ENCODE assay signal across 16 cellular contexts in genomic region chr7:69115788-69116187, GRCh38.
DNase-seq lines count a peak whose midpoint lies in the region; ATAC-seq, FAIRE-seq and TF ChIP-seq lines count a peak whose summit lies in the region.
"Had no signal": no experiment of that assay in that cellular context is flagged by ENCODE, and none has a peak within 500 bp of the region (broad histone marks: within the 10 kb centered on the region; RNA-seq: fewer than 3 reads in every experiment).

No MANE protein-coding gene starts in this region.

- FAIRE-seq in bronchial epithelial cell (lab: Jason Lieb, UNC) = no peak
- FAIRE-seq: G401.6, H54 had no signal

- H3K4me2 ChIP-seq in mammary epithelial cell (ENCODE audit: insufficient read depth, low read depth, low read length) (no peak overlapping the region), mesendoderm (ENCODE audit: low read length) (no peak overlapping the region)

- H2BK120ac ChIP-seq in mesendoderm (ENCODE audit: low read depth, low read length) = no peak overlapping the region

- dilution Hi-C loops in mammary epithelial cell (cut with HindIII; ENCODE audit: low sequenced_read_pairs) = no loop called here

- H3K4me3 Mint-ChIP-seq in glutamatergic neuron (ENCODE audit: unreplicated experiment) = no peak overlapping the region

- H3K4me1 ChIP-seq in breast epithelium (no peaks in the 10 kb centered on the region), mammary epithelial cell (ENCODE audit: insufficient read depth, low read length) (no peaks in the 10 kb centered on the region), mesendoderm (ENCODE audit: control insufficient read depth, low read depth, low read length) (no peaks in the 10 kb centered on the region)
- H3K4me1 ChIP-seq: Caco-2 had no signal

- H3K9ac ChIP-seq in mammary epithelial cell (ENCODE audit: insufficient read depth, low read length) = no peak overlapping the region
- H3K9ac ChIP-seq in mesendoderm (ENCODE audit: low read length) = no peak overlapping the region

- no peak overlapping the region for H2BK15ac ChIP-seq in mesendoderm (replicated peaks; ENCODE audit: low read depth)

- H2AFZ ChIP-seq in mammary epithelial cell (ENCODE audit: low read depth, low read length) = no peak overlapping the region

- no peak overlapping the region for H3K27ac Mint-ChIP-seq in glutamatergic neuron (ENCODE audit: unreplicated experiment)

- H3K27ac ChIP-seq in breast epithelium (peak overlapping the region; percentile 14 to 58), mammary epithelial cell (ENCODE audit: insufficient read depth, low read depth, low read length) (no peak overlapping the region), mesendoderm (ENCODE audit: low read depth, low read length) (no peak overlapping the region)
- H3K27ac ChIP-seq: 22Rv1 had no signal

- CTCF ChIA-PET in mammary epithelial cell (lab: Charles Lee; ENCODE audit: low non-redundant PET) = no interaction called here

- no peak for TF ChIP-seq POLR2A in breast epithelium (IDR thresholded peaks at IDR 0.05)

- no peak overlapping the region for H4K8ac ChIP-seq in mesendoderm (ENCODE audit: low read depth, low read length)

- no peaks in the 10 kb centered on the region for H3K4me1 Mint-ChIP-seq in glutamatergic neuron (ENCODE audit: low read depth, unreplicated experiment)

- no peak overlapping the region for H3K23ac ChIP-seq in mesendoderm (ENCODE audit: low read length)

- no peak for ATAC-seq in HG03460 (IDR thresholded peaks at IDR 0.05; ENCODE audit: unreplicated experiment)

- DNase-seq in breast epithelium (ENCODE audit: low spot score in 2 of 2) (peak in 1 of 2 donors; percentile 22), mammary epithelial cell (no peak), bronchial epithelial cell (ENCODE audit: low read depth) (peak; percentile 36), mesendoderm (peak; percentile 49), glutamatergic neuron (no peak), NCI-H1092 treated with DMSO at 0.1 percent for 48 hours (lab: John Stamatoyannopoulos, UW) (no peak), NCI-H1105 treated with DMSO at 0.1 percent for 48 hours (lab: John Stamatoyannopoulos, UW) (no peak)
- DNase-seq: Caco-2, MV-4-11, NCI-H1436 treated with DMSO at 0.1 percent for 48 hours, NCI-H2081 treated with DMSO at 0.1 percent for 48 hours, NCI-H524 had no signal

- no peak overlapping the region for H2AK5ac ChIP-seq in mesendoderm (ENCODE audit: low read length)

- BruUV-seq in mammary epithelial cell (replicated peaks; lab: Mats Ljungman, UMichigan) = no TSS peak

- peaks cover 4% of the 10 kb centered on the region for H3K36me3 Mint-ChIP-seq in glutamatergic neuron (ENCODE audit: unreplicated experiment)

- H3K9me3 ChIP-seq in breast epithelium (no peaks in the 10 kb centered on the region), mammary epithelial cell (replicated peaks; ENCODE audit: insufficient read depth, low read length) (peaks cover 22% of the 10 kb centered on the region)
- H3K9me3 ChIP-seq: Caco-2 had no signal

- intact Hi-C loops in breast epithelium (cut with DNase I; ENCODE audit: low total_unique reads) (no loop called here), mammary epithelial cell (cut with micrococcal nuclease) (no loop called here)

- WGBS in mammary epithelial cell (ENCODE audit: low coverage, missing lambda C conversion rate) = 3% methylated on average over 3 of the region's 3 CpGs
- no CpG with 5 or more reads among the region's 3 CpGs for WGBS in mesendoderm (ENCODE audit: extremely low coverage, insufficient coverage, low lambda C conversion rate)

- no peak overlapping the region for H3K18ac ChIP-seq in mesendoderm (ENCODE audit: low read length)

- H3K36me3 ChIP-seq in breast epithelium (no peaks in the 10 kb centered on the region), mammary epithelial cell (ENCODE audit: insufficient read depth, low read length) (no peaks in the 10 kb centered on the region), bronchial epithelial cell (ENCODE audit: control insufficient read depth, insufficient read depth, low read length) (no peaks in the 10 kb centered on the region), mesendoderm (ENCODE audit: control insufficient read depth, insufficient read depth, low read length) (no peaks in the 10 kb centered on the region)

- H3K4me3 ChIP-seq in breast epithelium (no peak overlapping the region), mammary epithelial cell (replicated peaks in 1 of 3; ENCODE audit: insufficient read depth in 1 of 3, low read depth in 2 of 3, low read length in 3 of 3) (no peak overlapping the region), bronchial epithelial cell (ENCODE audit: low read depth, low read length) (no peak overlapping the region), mesendoderm (ENCODE audit: low read length) (no peak overlapping the region)

- no peaks in the 10 kb centered on the region for H3K27me3 ChIP-seq in breast epithelium
- no peaks in the 10 kb centered on the region for H3K27me3 ChIP-seq in mammary epithelial cell (ENCODE audit: insufficient read depth, low read length)
- no peaks in the 10 kb centered on the region for H3K27me3 ChIP-seq in bronchial epithelial cell (ENCODE audit: control insufficient read depth, insufficient read depth, low read length)
- H3K27me3 ChIP-seq in mesendoderm (ENCODE audit: insufficient read depth, low read length, poor library complexity) = no peaks in the 10 kb centered on the region

- H3K9me3 Mint-ChIP-seq in glutamatergic neuron (ENCODE audit: unreplicated experiment) = peaks cover 2% of the 10 kb centered on the region

- in situ Hi-C loops in mammary epithelial cell (cut with MboI; ENCODE audit: low sequenced_read_pairs in 2 of 2) = no loop called here

- H3K4ac ChIP-seq in mesendoderm (ENCODE audit: low read depth, low read length) = no peak overlapping the region

- no peaks in the 10 kb centered on the region for H3K27me3 Mint-ChIP-seq in glutamatergic neuron (ENCODE audit: unreplicated experiment)

- no peak overlapping the region for H3K56ac ChIP-seq in mesendoderm (ENCODE audit: low read length)

- no peak overlapping the region for H4K5ac ChIP-seq in mesendoderm (ENCODE audit: low read length)

- H3K79me2 ChIP-seq in mammary epithelial cell (ENCODE audit: insufficient read depth, low read length) (no peaks in the 10 kb centered on the region), mesendoderm (ENCODE audit: control insufficient read depth, insufficient read depth, low read length) (no peaks in the 10 kb centered on the region)

- no peaks in the 10 kb centered on the region for H4K20me1 ChIP-seq in mammary epithelial cell (ENCODE audit: insufficient read depth, low read length)

- H3K79me1 ChIP-seq in mesendoderm (ENCODE audit: low read length) = no peaks in the 10 kb centered on the region

- TF ChIP-seq CTCF in breast epithelium (IDR thresholded peaks at IDR 0.05) (no peak), mammary epithelial cell (conservative IDR thresholded peaks at IDR 0.05 in 1 of 2, IDR thresholded peaks at IDR 0.05 in 1 of 2; ENCODE audit: extremely low read depth in 1 of 2, insufficient read depth in 1 of 2, low read depth in 1 of 2, low read length in 2 of 2) (no peak), bronchial epithelial cell (IDR thresholded peaks at IDR 0.05; ENCODE audit: insufficient read depth, low read length, severe bottlenecking) (no peak), glutamatergic neuron (IDR thresholded peaks at IDR 0.05; ENCODE audit: partially characterized antibody, unreplicated experiment) (no peak)

- no peak overlapping the region for H2BK5ac ChIP-seq in mesendoderm (ENCODE audit: low read length)

Comparison
In these comparisons a context has a peak if more than half of its experiments do, and no peak if none do; other contexts are left out.
1. H3K27ac ChIP-seq: peak in breast epithelium (2 of 2); none in mammary epithelial cell (single experiment) and mesendoderm (single experiment).
2. DNase-seq: peak in bronchial epithelial cell (single experiment) and mesendoderm (single experiment); none in mammary epithelial cell (single experiment), glutamatergic neuron (single experiment), NCI-H1092 treated with DMSO at 0.1 percent for 48 hours (single experiment) and NCI-H1105 treated with DMSO at 0.1 percent for 48 hours (single experiment).